ENCODE assay signal across 13 cellular contexts in the genomic region with DNA sequence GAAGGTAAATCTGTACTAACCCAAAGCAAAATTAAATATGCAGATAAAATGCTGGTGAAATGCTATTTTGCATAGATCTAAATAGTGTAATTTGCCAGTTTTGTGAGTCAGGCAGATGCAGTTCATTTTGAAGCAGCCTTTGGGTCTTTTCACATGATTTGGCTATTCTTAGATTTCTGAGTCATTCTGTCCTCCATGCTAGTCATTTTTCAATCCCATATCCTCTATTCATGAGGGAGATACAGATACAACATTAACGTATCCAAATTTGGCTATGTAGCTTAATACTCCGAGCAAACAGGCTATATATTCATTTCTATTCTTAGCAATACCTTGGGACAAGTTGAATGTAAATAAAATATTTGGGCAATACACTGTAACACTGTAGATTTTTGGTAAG.
DNase-seq lines count a peak whose midpoint lies in the region; ATAC-seq and TF ChIP-seq lines count a peak whose summit lies in the region.
"Had no signal": no experiment of that assay in that cellular context is flagged by ENCODE, and none has a peak within 500 bp of the region (broad histone marks: within the 10 kb centered on the region; RNA-seq: fewer than 3 reads in every experiment).

No MANE protein-coding gene starts in this region.

- peak overlapping the region; percentile 47 for H3K27ac ChIP-seq in ACC112 (ENCODE audit: low read depth, low read length)
- H3K27ac ChIP-seq: A549 had no signal

- H3K36me3 ChIP-seq in ACC112 (ENCODE audit: insufficient read depth, low read length) = no peaks in the 10 kb centered on the region

- peaks cover 15% of the 10 kb centered on the region for H3K4me1 ChIP-seq in ACC112 (ENCODE audit: control insufficient read depth, insufficient read depth, low read length, unreplicated experiment)
- H3K4me1 ChIP-seq: A549 had no signal

- no peaks in the 10 kb centered on the region for H3K27me3 ChIP-seq in ACC112 (ENCODE audit: insufficient read depth, low read length)

- no peak overlapping the region for H3K4me3 ChIP-seq in ACC112 (ENCODE audit: low read depth, low read length)
- H3K4me3 ChIP-seq in astrocyte of the spinal cord (ENCODE audit: low read depth, low read length) = no peak overlapping the region
- H3K4me3 ChIP-seq: A549 had no signal

- DNase-seq in astrocyte of the spinal cord (ENCODE audit: low read depth, low spot score) (peak; percentile 55), inferior parietal cortex (ENCODE audit: extremely low spot score) (peak; percentile 47), NCI-H1105 treated with DMSO at 0.1 percent for 48 hours (lab: John Stamatoyannopoulos, UW) (no peak), NCI-H146 treated with DMSO at 0.1 percent for 48 hours (lab: John Stamatoyannopoulos, UW; ENCODE audit: unreplicated experiment) (no peak), DMS 273 treated with DMSO at 0.1 percent for 48 hours (lab: John Stamatoyannopoulos, UW) (no peak)
- DNase-seq: activated CD4-positive, alpha-beta memory T cell treated with anti-CD3 and anti-CD28 coated beads, Interleukin-2, amount 10 ng/mL, durations not matched to agents 7 days and 5 days; activated naive CD4-positive, alpha-beta T cell treated with anti-CD3 and anti-CD28 coated beads, Interleukin-2, amount 50 U/mL, for 16 hours; effector CD8-positive, alpha-beta T cell; NCI-H526 had no signal

- peak; percentile 74 for ATAC-seq in HG02610 (IDR thresholded peaks at IDR 0.05; ENCODE audit: unreplicated experiment)
- no peak for ATAC-seq in GM18909 (IDR thresholded peaks at IDR 0.05; ENCODE audit: poor library complexity, unreplicated experiment)
- ATAC-seq: A549 had no signal

- no peaks in the 10 kb centered on the region for H3K79me2 ChIP-seq in ACC112 (ENCODE audit: control insufficient read depth, insufficient read depth, low read length, unreplicated experiment)

- no peak for TF ChIP-seq CTCF in astrocyte of the spinal cord (IDR thresholded peaks at IDR 0.05; ENCODE audit: low read depth, low read length)

- H2AFZ ChIP-seq in ACC112 (ENCODE audit: low read length, unreplicated experiment) = no peak overlapping the region

- in situ Hi-C loops in astrocyte of the spinal cord (cut with HindIII; ENCODE audit: low sequenced_read_pairs) = no loop called here

Comparison
In these comparisons a context has a peak if more than half of its experiments do, and no peak if none do; other contexts are left out.
1. DNase-seq: peak in astrocyte of the spinal cord (single experiment) and inferior parietal cortex (single experiment); none in NCI-H1105 treated with DMSO at 0.1 percent for 48 hours (single experiment), NCI-H146 treated with DMSO at 0.1 percent for 48 hours (single experiment) and DMS 273 treated with DMSO at 0.1 percent for 48 hours (single experiment).